ENCODE assay signal across 9 cellular contexts in the genomic region with DNA sequence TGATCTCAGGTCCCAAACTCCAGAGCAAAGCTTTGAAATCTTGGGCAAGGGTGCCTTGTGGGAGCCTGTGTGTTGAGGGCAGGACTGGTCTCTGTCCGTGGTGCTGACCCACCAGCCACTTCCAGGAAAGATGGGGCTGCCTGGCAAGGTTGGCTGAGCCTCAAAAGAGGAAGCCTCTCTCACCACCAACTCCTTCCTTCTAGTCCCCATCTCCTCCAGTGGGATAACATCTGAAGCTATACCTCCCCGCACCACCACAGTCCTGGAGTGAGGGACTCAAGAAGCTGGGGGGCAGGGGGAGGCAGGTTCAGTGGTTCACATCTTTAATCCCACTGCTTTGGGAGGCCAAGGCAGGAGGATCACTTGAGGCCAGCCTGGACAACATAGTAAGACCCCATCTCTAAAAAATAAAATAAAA. TPM values are rescaled to one million over a fixed set of nuclear protein-coding genes. Genes with fewer than 3 reads are reported as not detected.
DNase-seq lines count a peak whose midpoint lies in the region; ATAC-seq and TF ChIP-seq lines count a peak whose summit lies in the region.
"Had no signal": no experiment of that assay in that cellular context is flagged by ENCODE, and none has a peak within 500 bp of the region (broad histone marks: within the 10 kb centered on the region; RNA-seq: fewer than 3 reads in every experiment).

No MANE protein-coding gene starts in this region.

- H3K4me3 ChIP-seq in cardiac fibroblast (replicated peaks in 1 of 2; ENCODE audit: low read depth in 2 of 2, low read length in 2 of 2) = no peak overlapping the region
- H3K4me3 ChIP-seq: SK-N-MC had no signal

- peaks cover 1% of the 10 kb centered on the region for H3K4me1 Mint-ChIP-seq in progenitor cell of endocrine pancreas (ENCODE audit: low read depth)
- peaks cover 0 to 8% of the 10 kb centered on the region in 2 donors for H3K4me1 Mint-ChIP-seq in effector memory CD8-positive, alpha-beta T cell (ENCODE audit: low read depth in 2 of 2)

- H3K4me3 Mint-ChIP-seq in progenitor cell of endocrine pancreas (ENCODE audit: low read depth) = no peak overlapping the region
- H3K4me3 Mint-ChIP-seq in effector memory CD8-positive, alpha-beta T cell = no peak overlapping the region

- H3K36me3 Mint-ChIP-seq in progenitor cell of endocrine pancreas (ENCODE audit: insufficient read depth) = peaks cover 1% of the 10 kb centered on the region
- H3K36me3 Mint-ChIP-seq in effector memory CD8-positive, alpha-beta T cell (ENCODE audit: insufficient read depth) = peaks cover 5% of the 10 kb centered on the region

- no peak for ATAC-seq in effector memory CD8-positive, alpha-beta T cell (replicated peaks)

- no peak overlapping the region for H3K27ac Mint-ChIP-seq in progenitor cell of endocrine pancreas
- H3K27ac Mint-ChIP-seq in effector memory CD8-positive, alpha-beta T cell = no peak overlapping the region

- TF ChIP-seq CTCF in cardiac fibroblast (IDR thresholded peaks at IDR 0.05; ENCODE audit: low read depth, low read length) = no peak
- TF ChIP-seq CTCF in progenitor cell of endocrine pancreas (IDR thresholded peaks at IDR 0.05; ENCODE audit: unreplicated experiment) = no peak

- DNase-seq in activated CD4-positive, alpha-beta T cell treated with anti-CD3 and anti-CD28 coated beads for 48 hours = peak; percentile 49
- DNase-seq in activated CD4-positive, alpha-beta T cell treated with anti-CD3 and anti-CD28 coated beads, Interleukin-2, amount 50 U/mL, for 1 hour = no peak
- DNase-seq in NOMO-1 (lab: John Stamatoyannopoulos, UW; ENCODE audit: unreplicated experiment in 2 of 2) (peak; percentile 26 to 50), cardiac fibroblast (ENCODE audit: low read depth in 2 of 2) (peak; percentile 45 to 58), progenitor cell of endocrine pancreas (ENCODE audit: low spot score, unreplicated experiment) (peak; percentile 52), HCEC 1CT (no peak)
- DNase-seq in stimulated activated CD4-positive, alpha-beta T cell treated with anti-CD3 and anti-CD28 coated beads, Interleukin-4, amount 100 ng/mL, for 24 hours = no peak
- no peak for DNase-seq in effector memory CD8-positive, alpha-beta T cell

- no peaks in the 10 kb centered on the region for H3K9me3 Mint-ChIP-seq in progenitor cell of endocrine pancreas (ENCODE audit: low read depth)
- H3K9me3 Mint-ChIP-seq in effector memory CD8-positive, alpha-beta T cell = no peaks in the 10 kb centered on the region

- peaks cover 43% of the 10 kb centered on the region for H3K27me3 Mint-ChIP-seq in progenitor cell of endocrine pancreas
- peaks cover 30 to 91% of the 10 kb centered on the region in 2 donors for H3K27me3 Mint-ChIP-seq in effector memory CD8-positive, alpha-beta T cell

RNA-seq across cellular contexts. Expression of a gene that starts 9.1 kb away (rescaled TPM):
- total RNA-seq in progenitor cell of endocrine pancreas = 0.10 and 0.11 TPM in 2 replicates

RNA-seq across cellular contexts. Expression of a gene that starts 12.5 kb away (rescaled TPM):
- 13.7 and 13.9 TPM in 2 replicates for total RNA-seq in progenitor cell of endocrine pancreas

RNA-seq across cellular contexts. Expression of a gene that starts 16.8 kb away (rescaled TPM):
- total RNA-seq in progenitor cell of endocrine pancreas = not detected in 2 replicates

RNA-seq across cellular contexts. Expression of a gene that starts 51.5 kb away (rescaled TPM):
- total RNA-seq in progenitor cell of endocrine pancreas = 0.53 TPM in 1 of 2 replicates, not detected in the other

Comparison
In these comparisons a context has a peak if more than half of its experiments do, and no peak if none do; other contexts are left out.
1. DNase-seq: peak in activated CD4-positive, alpha-beta T cell treated with anti-CD3 and anti-CD28 coated beads for 48 hours (single experiment), NOMO-1 (2 of 2), cardiac fibroblast (2 of 2) and progenitor cell of endocrine pancreas (single experiment); none in activated CD4-positive, alpha-beta T cell treated with anti-CD3 and anti-CD28 coated beads, Interleukin-2, amount 50 U/mL, for 1 hour (single experiment), HCEC 1CT (single experiment), stimulated activated CD4-positive, alpha-beta T cell treated with anti-CD3 and anti-CD28 coated beads, Interleukin-4, amount 100 ng/mL, for 24 hours (single experiment) and effector memory CD8-positive, alpha-beta T cell (0 of 3).